In the genomic region with DNA sequence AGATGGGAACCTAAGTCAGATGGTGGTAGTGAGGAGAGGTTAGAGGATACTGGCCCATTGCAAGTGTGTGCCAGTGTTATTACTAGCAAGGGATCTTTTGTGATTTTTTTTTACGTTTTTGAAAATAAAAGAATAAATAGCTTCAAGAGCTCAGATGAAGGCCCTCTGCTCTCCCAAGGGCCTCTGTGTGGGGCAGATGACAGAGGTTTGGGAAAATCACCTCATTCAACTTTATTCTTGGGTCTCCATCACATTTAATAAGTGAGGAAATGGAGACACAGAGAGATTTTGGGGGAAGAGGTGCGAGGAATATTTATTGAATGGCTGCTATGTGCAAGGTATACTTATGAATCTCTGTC, we compare ENCODE assay signal across 9 cellular contexts. TPM values are rescaled to one million over a fixed set of nuclear protein-coding genes. Genes with fewer than 3 reads are reported as not detected.
DNase-seq lines count a peak whose midpoint lies in the region; ATAC-seq, FAIRE-seq and TF ChIP-seq lines count a peak whose summit lies in the region.
"Had no signal": no experiment of that assay in that cellular context is flagged by ENCODE, and none has a peak within 500 bp of the region (broad histone marks: within the 10 kb centered on the region; RNA-seq: fewer than 3 reads in every experiment).

No MANE protein-coding gene starts in this region.

- no peak for TF ChIP-seq POLR2A in GM12892 (IDR thresholded peaks at IDR 0.05; ENCODE audit: low read depth, low read length)

- CTCF ChIA-PET in activated CD4-positive, alpha-beta T cell treated with anti-CD3 and anti-CD28 coated beads, Interleukin-2, amount 10 ng/mL, durations not matched to agents 7 days and 5 days (lab: Charles Lee), result interaction anchor here (0.6 to 2.4 kb wide), 12 partner anchors 9 to 151 kb away, joined by 3 to 9 read pairs (median 4); a partner anchor contains a TSS
- CTCF ChIA-PET in activated B cell treated with CpG ODN at 0.5 μM for 24 hours (lab: Charles Lee), result interaction anchor here (0.5 to 2.6 kb wide), 14 partner anchors 10 to 181 kb away, joined by 3 to 26 read pairs (median 4); a partner anchor contains a TSS

- H3K36me3 Mint-ChIP-seq in activated CD4-positive, alpha-beta T cell treated with anti-CD3 and anti-CD28 coated beads, Interleukin-2, amount 10 ng/mL, durations not matched to agents 7 days and 5 days (ENCODE audit: low read depth), result no peaks in the 10 kb centered on the region
- H3K36me3 Mint-ChIP-seq in activated B cell treated with CpG ODN at 0.5 μM for 24 hours (ENCODE audit: low read depth), result no peaks in the 10 kb centered on the region
- H3K36me3 Mint-ChIP-seq in immature natural killer cell, result no peaks in the 10 kb centered on the region

- ATAC-seq in activated B cell treated with CpG ODN at 0.5 μM for 24 hours (ENCODE audit: low read depth) (no peak), thoracic aorta (ENCODE audit: insufficient number of reproducible peaks, low FRiP score, low read depth) (no peak)

- peaks cover 57% of the 10 kb centered on the region for H3K4me1 Mint-ChIP-seq in activated CD4-positive, alpha-beta T cell treated with anti-CD3 and anti-CD28 coated beads, Interleukin-2, amount 10 ng/mL, durations not matched to agents 7 days and 5 days
- peaks cover 58% of the 10 kb centered on the region for H3K4me1 Mint-ChIP-seq in activated B cell treated with CpG ODN at 0.5 μM for 24 hours
- peaks cover 41 to 47% of the 10 kb centered on the region in 2 donors for H3K4me1 Mint-ChIP-seq in immature natural killer cell

- no peak for FAIRE-seq in GM12892 (lab: Jason Lieb, UNC)
- FAIRE-seq: TTC549 had no signal

- no peaks in the 10 kb centered on the region for H3K9me3 Mint-ChIP-seq in activated CD4-positive, alpha-beta T cell treated with anti-CD3 and anti-CD28 coated beads, Interleukin-2, amount 10 ng/mL, durations not matched to agents 7 days and 5 days
- no peaks in the 10 kb centered on the region for H3K9me3 Mint-ChIP-seq in activated B cell treated with CpG ODN at 0.5 μM for 24 hours
- no peaks in the 10 kb centered on the region for H3K9me3 Mint-ChIP-seq in immature natural killer cell

- H3K4me3 Mint-ChIP-seq in activated CD4-positive, alpha-beta T cell treated with anti-CD3 and anti-CD28 coated beads, Interleukin-2, amount 10 ng/mL, durations not matched to agents 7 days and 5 days, result peak overlapping the region; percentile 26
- H3K4me3 Mint-ChIP-seq in activated B cell treated with CpG ODN at 0.5 μM for 24 hours (peak overlapping the region; percentile 71), immature natural killer cell (peak overlapping the region in 3 of 5 donors; percentile 48 to 76 (median 71))

- peak overlapping the region; percentile 96 for H3K27ac ChIP-seq in thoracic aorta

- H3K27me3 ChIP-seq in thoracic aorta (replicated peaks; ENCODE audit: insufficient read depth), result no peaks in the 10 kb centered on the region

- peak overlapping the region; percentile 89 for H3K27ac Mint-ChIP-seq in activated CD4-positive, alpha-beta T cell treated with anti-CD3 and anti-CD28 coated beads, Interleukin-2, amount 10 ng/mL, durations not matched to agents 7 days and 5 days
- H3K27ac Mint-ChIP-seq in activated B cell treated with CpG ODN at 0.5 μM for 24 hours, result peak overlapping the region; percentile 82
- peak overlapping the region in 5 of 6 donors; percentile 45 to 76 (median 70) for H3K27ac Mint-ChIP-seq in immature natural killer cell

- POLR2A ChIA-PET in activated CD4-positive, alpha-beta T cell treated with anti-CD3 and anti-CD28 coated beads, Interleukin-2, amount 10 ng/mL, durations not matched to agents 7 days and 5 days (lab: Charles Lee), result no interaction called here
- POLR2A ChIA-PET in activated B cell treated with CpG ODN at 0.5 μM for 24 hours (lab: Charles Lee), result interaction anchor here (0.6 to 5.7 kb wide), 11 partner anchors 8 to 143 kb away, joined by 3 to 120 read pairs (median 6); a partner anchor contains a TSS

- H3K27me3 Mint-ChIP-seq in activated CD4-positive, alpha-beta T cell treated with anti-CD3 and anti-CD28 coated beads, Interleukin-2, amount 10 ng/mL, durations not matched to agents 7 days and 5 days, result peaks cover 6% of the 10 kb centered on the region
- H3K27me3 Mint-ChIP-seq in activated B cell treated with CpG ODN at 0.5 μM for 24 hours (no peaks in the 10 kb centered on the region), immature natural killer cell (ENCODE audit: low read depth in 3 of 3) (peaks cover 2 to 4% (median 4%) of the 10 kb centered on the region in 3 donors)

- intact Hi-C loops in activated B cell treated with CpG ODN at 0.5 μM for 24 hours (cut with micrococcal nuclease), result loop anchor here (1.0 kb wide), 10 partner anchors 8 to 317 kb away; a partner anchor contains a TSS

- H3K9me3 ChIP-seq in thoracic aorta, result no peaks in the 10 kb centered on the region

- TF ChIP-seq CTCF in activated B cell treated with CpG ODN at 0.5 μM for 24 hours (IDR thresholded peaks at IDR 0.05) (no peak), thoracic aorta (IDR thresholded peaks at IDR 0.05) (no peak)

- no peak for DNase-seq in activated CD4-positive, alpha-beta T cell treated with anti-CD3 and anti-CD28 coated beads, Interleukin-2, amount 10 ng/mL, durations not matched to agents 7 days and 5 days
- no peak for DNase-seq in activated CD4-positive, alpha-beta T cell treated with anti-CD3 and anti-CD28 coated beads for 4 hours
- DNase-seq in activated B cell treated with CpG ODN at 0.5 μM for 24 hours (no peak), immature natural killer cell (no peak), thoracic aorta (ENCODE audit: low spot score) (no peak), inferior parietal cortex (ENCODE audit: extremely low spot score) (no peak), GM12892 (ENCODE audit: insufficient read length) (no peak), EL (no peak)

- H3K36me3 ChIP-seq in thoracic aorta, result no peaks in the 10 kb centered on the region

- peaks cover 62 to 98% of the 10 kb centered on the region in 2 donors for H3K4me1 ChIP-seq in thoracic aorta (ENCODE audit: control insufficient read depth in 1 of 2, low read depth in 2 of 2)

- no peak overlapping the region for H3K4me3 ChIP-seq in thoracic aorta

RNA-seq across cellular contexts. Expression of a gene that starts 10.1 kb away (rescaled TPM):
- total RNA-seq in activated CD4-positive, alpha-beta T cell treated with anti-CD3 and anti-CD28 coated beads, Interleukin-2, amount 10 ng/mL, durations not matched to agents 7 days and 5 days, result 10 to 100 TPM; 61.9 to 64.3 TPM
- 115 and 130 TPM in 2 replicates for total RNA-seq in activated B cell treated with CpG ODN at 0.5 μM for 24 hours
- 1 to 10 TPM in 2 of 3 donors, under 1 TPM in 1; 0.67 to 3.4 (median 1.5) TPM for polyA plus RNA-seq in immature natural killer cell
- total RNA-seq in thoracic aorta, result 10 to 100 TPM; 36.4 to 52.5 TPM
- polyA plus RNA-seq in GM12892 (2012; ENCODE audit: missing spikeins), result 116 TPM

RNA-seq across cellular contexts. Expression of a gene that starts 59.8 kb away (rescaled TPM):
- 100 to 1,000 TPM; 331 to 351 TPM for total RNA-seq in activated CD4-positive, alpha-beta T cell treated with anti-CD3 and anti-CD28 coated beads, Interleukin-2, amount 10 ng/mL, durations not matched to agents 7 days and 5 days
- total RNA-seq in activated B cell treated with CpG ODN at 0.5 μM for 24 hours (50.2 and 55.3 TPM in 2 replicates), thoracic aorta (10 to 100 TPM; 47.9 to 81.7 TPM)
- polyA plus RNA-seq in immature natural killer cell, result 10 to 100 TPM; 12.1 to 12.9 (median 12.8) TPM
- 70.4 TPM for polyA plus RNA-seq in GM12892 (2012; ENCODE audit: missing spikeins)
